20 cellular contexts compared by ENCODE assay signal in genomic region chr9:90909225-90909624, GRCh38.
A peak's percentile ranks its signal among the peaks of the same experiment; 100 is the strongest.
DNase-seq lines count a peak whose midpoint lies in the region; ATAC-seq, FAIRE-seq and TF ChIP-seq lines count a peak whose summit lies in the region.
"Had no signal": no experiment of that assay in that cellular context is flagged by ENCODE, and none has a peak within 500 bp of the region (broad histone marks: within the 10 kb centered on the region; RNA-seq: fewer than 3 reads in every experiment).

No MANE protein-coding gene starts in this region.

- DNase-seq in GM12864 (ENCODE audit: low read depth): peak; percentile 25
- peak; percentile 32 for DNase-seq in NAMALWA (ENCODE audit: low spot score)
- DNase-seq in H4 (ENCODE audit: low spot score): no peak
- DNase-seq in stimulated activated CD4-positive, alpha-beta T cell treated with anti-CD3 and anti-CD28 coated beads, Interleukin-15, amount 100 ng/mL, for 24 hours: no peak
- DNase-seq in C1 segment of cervical spinal cord (lab: John Stamatoyannopoulos, UW): no peak
- no peak for DNase-seq in RCC 7860 (ENCODE audit: low spot score)
- DNase-seq: activated CD4-positive, CD25-positive, alpha-beta regulatory T cell treated with anti-CD3 and anti-CD28 coated beads, Interleukin-2, amount 50 U/mL, for 72 hours; activated naive CD8-positive, alpha-beta T cell treated with anti-CD3 and anti-CD28 coated beads, Interleukin-2, amount 10 ng/mL, durations not matched to agents 7 days and 5 days; body of pancreas; DMS153; head of caudate nucleus; KBM-7; MV-4-11; NCI-H2081; T1000 had no signal

- ATAC-seq in GM19023 (IDR thresholded peaks at IDR 0.05; ENCODE audit: unreplicated experiment) (peak; percentile 70), HG02623 (IDR thresholded peaks at IDR 0.05; ENCODE audit: unreplicated experiment) (peak; percentile 55)
- ATAC-seq: body of pancreas had no signal

- no peak for TF ChIP-seq CTCF in GM12864 (IDR thresholded peaks at IDR 0.05; ENCODE audit: low read depth, low read length, missing control alignments)

- H3K4me3 ChIP-seq in GM12864 (ENCODE audit: low read depth, low read length): no peak overlapping the region
- H3K4me3 ChIP-seq: body of pancreas, neural progenitor cell, vagina had no signal

- no peak for FAIRE-seq in RCC 7860 (lab: Jason Lieb, UNC)
- FAIRE-seq: H1 had no signal

Comparison
In these comparisons a context has a peak if more than half of its experiments do, and no peak if none do; other contexts are left out.
1. DNase-seq: peak in GM12864 (single experiment) and NAMALWA (single experiment); none in H4 (single experiment), stimulated activated CD4-positive, alpha-beta T cell treated with anti-CD3 and anti-CD28 coated beads, Interleukin-15, amount 100 ng/mL, for 24 hours (single experiment), C1 segment of cervical spinal cord (0 of 14) and RCC 7860 (single experiment).